11 cellular contexts compared by ENCODE assay signal in the genomic region with DNA sequence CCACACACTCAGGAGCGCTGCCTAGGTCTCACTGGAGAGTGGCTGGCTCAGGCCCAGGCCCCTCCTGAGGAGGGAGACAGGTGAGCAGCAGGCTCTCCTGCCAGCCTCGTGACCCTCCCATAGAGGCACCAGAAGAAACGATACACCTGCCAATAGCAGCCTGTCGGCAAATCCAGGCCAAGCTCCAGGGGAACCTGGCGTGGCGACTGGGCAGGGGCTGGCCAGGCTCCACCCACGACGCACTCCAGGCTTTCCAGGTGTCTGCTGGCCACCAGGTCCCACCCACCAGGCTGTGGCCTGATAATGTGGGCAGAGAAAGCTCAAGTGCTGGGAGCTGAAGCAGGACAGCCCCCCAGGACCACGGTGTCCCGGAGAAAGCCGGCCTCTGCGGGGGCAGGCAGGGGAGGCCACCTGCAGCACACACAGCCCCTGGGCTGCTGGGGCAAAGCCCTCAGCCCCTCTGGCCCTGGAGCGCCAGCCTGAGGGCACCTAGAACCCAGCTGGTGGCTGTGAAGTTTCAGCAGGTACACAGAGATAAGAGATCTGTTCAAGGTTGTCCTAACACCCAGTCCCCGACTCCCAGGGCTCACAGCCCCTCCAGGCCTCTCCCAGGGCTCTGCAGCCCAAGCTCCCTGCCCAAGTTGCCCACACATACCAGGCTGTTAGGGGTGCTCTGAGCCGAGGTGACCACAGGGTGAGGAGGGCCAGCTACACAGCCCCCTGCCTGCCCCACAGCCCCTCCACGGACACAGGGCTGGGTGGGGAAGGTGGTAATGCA. TPM values are rescaled to one million over a fixed set of nuclear protein-coding genes. Genes with fewer than 3 reads are reported as not detected.
DNase-seq lines count a peak whose midpoint lies in the region; ATAC-seq, FAIRE-seq and TF ChIP-seq lines count a peak whose summit lies in the region.
"Had no signal": no experiment of that assay in that cellular context is flagged by ENCODE, and none has a peak within 500 bp of the region (broad histone marks: within the 10 kb centered on the region; RNA-seq: fewer than 3 reads in every experiment).

No MANE protein-coding gene starts in this region.

- peak; percentile 95 for DNase-seq in NCI-H2107 treated with DMSO at 0.1 percent for 48 hours (lab: John Stamatoyannopoulos, UW; ENCODE audit: unreplicated experiment)
- peak; percentile 88 to 98 (median 96) for DNase-seq in pancreas
- no peak for DNase-seq in DMS114 treated with DMSO at 0.1 percent for 48 hours (lab: John Stamatoyannopoulos, UW; ENCODE audit: unreplicated experiment)
- no peak for DNase-seq in NCI-H1694 treated with DMSO at 0.1 percent for 48 hours (lab: John Stamatoyannopoulos, UW)
- DNase-seq in stimulated activated CD8-positive, alpha-beta memory T cell treated with anti-CD3 and anti-CD28 coated beads, Interleukin-4, amount 100 ng/mL, for 48 hours = no peak

- H3K27ac ChIP-seq in HUES48 (ENCODE audit: low read depth, low read length) (peak overlapping the region; percentile 39), pancreas (peak overlapping the region; percentile 83 to 93 (median 83))
- H3K27ac ChIP-seq: cardiac muscle cell had no signal

- peaks cover 6% of the 10 kb centered on the region for H3K27me3 Mint-ChIP-seq in dendritic cell treated with granulocyte-macrophage colony-stimulating factor and Interleukin-4, amounts not matched to agents 40 ng/mL and 50 ng/mL, for 4 days

- ATAC-seq in pancreas (peak; percentile 72 to 82 (median 78)), HG02884 (IDR thresholded peaks at IDR 0.05; ENCODE audit: unreplicated experiment) (no peak)

- H3K27me3 ChIP-seq in HUES48 (ENCODE audit: control insufficient read depth, insufficient read depth, low read length) (no peaks in the 10 kb centered on the region), pancreas (no peaks in the 10 kb centered on the region)
- H3K27me3 ChIP-seq: cardiac muscle cell, tibial nerve had no signal

- H3K9ac ChIP-seq in HUES48 (ENCODE audit: low read depth, low read length) = no peak overlapping the region

- no peak overlapping the region for H3K4me3 Mint-ChIP-seq in dendritic cell treated with granulocyte-macrophage colony-stimulating factor and Interleukin-4, amounts not matched to agents 40 ng/mL and 50 ng/mL, for 4 days

- no peaks in the 10 kb centered on the region for H3K9me3 ChIP-seq in HUES48 (ENCODE audit: control insufficient read depth, insufficient read depth, low read length)
- no peaks in the 10 kb centered on the region for H3K9me3 ChIP-seq in pancreas
- H3K9me3 ChIP-seq: tibial nerve had no signal

- peaks cover 49% of the 10 kb centered on the region for H3K36me3 Mint-ChIP-seq in dendritic cell treated with granulocyte-macrophage colony-stimulating factor and Interleukin-4, amounts not matched to agents 40 ng/mL and 50 ng/mL, for 4 days (ENCODE audit: low read depth)

- WGBS in pancreas, 2 donors = 9 to 14% methylated on average over 14 to 16 of the region's 16 CpGs

- no peaks in the 10 kb centered on the region for H3K9me3 Mint-ChIP-seq in dendritic cell treated with granulocyte-macrophage colony-stimulating factor and Interleukin-4, amounts not matched to agents 40 ng/mL and 50 ng/mL, for 4 days

- H3K36me3 ChIP-seq in HUES48 (ENCODE audit: control insufficient read depth, insufficient read depth, low read length) (peaks cover 35% of the 10 kb centered on the region), pancreas (peaks cover 0 to 27% (median 3%) of the 10 kb centered on the region in 3 donors)

- peak overlapping the region; percentile 22 for H3K27ac Mint-ChIP-seq in dendritic cell treated with granulocyte-macrophage colony-stimulating factor and Interleukin-4, amounts not matched to agents 40 ng/mL and 50 ng/mL, for 4 days

- H3K4me1 ChIP-seq in HUES48 (ENCODE audit: control insufficient read depth, insufficient read depth, low read length) (peaks cover 16% of the 10 kb centered on the region), pancreas (peaks cover 9 to 21% (median 17%) of the 10 kb centered on the region in 3 donors)

- intact Hi-C loops in dendritic cell treated with granulocyte-macrophage colony-stimulating factor and Interleukin-4, amounts not matched to agents 40 ng/mL and 50 ng/mL, for 4 days (cut with micrococcal nuclease) = no loop called here
- intact Hi-C loops in pancreas (cut with DNase I) = no loop called here

- H3K4me3 ChIP-seq in HUES48 (ENCODE audit: low read depth, low read length) (no peak overlapping the region; the same call in 1 of the 2 replicates), pancreas (peak overlapping the region in 3 of 4 donors; percentile 5 to 95 (median 73))
- H3K4me3 ChIP-seq: cardiac muscle cell, tibial nerve had no signal

- TF ChIP-seq CTCF in pancreas (IDR thresholded peaks at IDR 0.05) = no peak

- peaks cover 38% of the 10 kb centered on the region for H3K4me1 Mint-ChIP-seq in dendritic cell treated with granulocyte-macrophage colony-stimulating factor and Interleukin-4, amounts not matched to agents 40 ng/mL and 50 ng/mL, for 4 days (ENCODE audit: low read depth)

- FAIRE-seq in pancreas (lab: Jason Lieb, UNC) = no peak
- FAIRE-seq: H54 had no signal

RNA-seq across cellular contexts. Expression of a gene that starts 2.4 kb away (rescaled TPM):
- total RNA-seq in pancreas = 10 to 100 TPM; 53.1 to 75.5 (median 58.9) TPM
- 10 to 100 TPM; 62.1 to 88.5 TPM for polyA plus RNA-seq in pancreas

RNA-seq across cellular contexts. Expression of a gene that starts 9.0 kb away (rescaled TPM):
- 10 to 100 TPM in 5 of 6 donors, 1 to 10 TPM in 1; 9.2 to 22.0 (median 18.6) TPM for total RNA-seq in pancreas
- 10 to 100 TPM; 58.1 to 65.4 TPM for polyA plus RNA-seq in pancreas

RNA-seq across cellular contexts. Expression of a gene that starts 17.6 kb away (rescaled TPM):
- total RNA-seq in pancreas = 10 to 100 TPM; 11.0 to 32.5 (median 20.8) TPM
- polyA plus RNA-seq in pancreas = 10 to 100 TPM; 48.4 to 68.6 TPM

RNA-seq across cellular contexts. Expression of a gene that starts 22.3 kb away (rescaled TPM):
- total RNA-seq in pancreas = 10 to 100 TPM in 5 of 6 donors, 1 to 10 TPM in 1; 9.2 to 21.4 (median 15.6) TPM
- polyA plus RNA-seq in pancreas = 10 to 100 TPM; 48.8 to 68.0 TPM

RNA-seq across cellular contexts. Expression of a gene that starts 26.8 kb away (rescaled TPM):
- 10 to 100 TPM in 3 of 6 donors, 1 to 10 TPM in 3; 8.0 to 13.6 (median 9.6) TPM for total RNA-seq in pancreas
- polyA plus RNA-seq in pancreas = 10 to 100 TPM; 12.3 to 12.8 TPM

Comparison
In these comparisons a context has a peak if more than half of its experiments do, and no peak if none do; other contexts are left out.
1. DNase-seq: peak in NCI-H2107 treated with DMSO at 0.1 percent for 48 hours (single experiment) and pancreas (6 of 6); none in DMS114 treated with DMSO at 0.1 percent for 48 hours (single experiment), NCI-H1694 treated with DMSO at 0.1 percent for 48 hours (single experiment) and stimulated activated CD8-positive, alpha-beta memory T cell treated with anti-CD3 and anti-CD28 coated beads, Interleukin-4, amount 100 ng/mL, for 48 hours (single experiment).